ENCODE assay signal across 24 cellular contexts in genomic region chr9:137279741-137280477, GRCh38. TPM values are rescaled to one million over a fixed set of nuclear protein-coding genes. Genes with fewer than 3 reads are reported as not detected.
A peak's percentile ranks its signal among the peaks of the same experiment; 100 is the strongest.
DNase-seq lines count a peak whose midpoint lies in the region; ATAC-seq, FAIRE-seq and TF ChIP-seq lines count a peak whose summit lies in the region.
"Had no signal": no experiment of that assay in that cellular context is flagged by ENCODE, and none has a peak within 500 bp of the region (broad histone marks: within the 10 kb centered on the region; RNA-seq: fewer than 3 reads in every experiment).

No MANE protein-coding gene starts in this region.

- no peaks in the 10 kb centered on the region for H3K36me3 ChIP-seq in kidney (ENCODE audit: control insufficient read depth in 1 of 2, insufficient read depth in 2 of 2, low read length in 2 of 2)
- H3K36me3 ChIP-seq: SJCRH30, vagina had no signal

- no peaks in the 10 kb centered on the region for H3K36me3 Mint-ChIP-seq in natural killer cell
- H3K36me3 Mint-ChIP-seq in natural killer cell treated with Interleukin-12 subunit alpha and Interleukin-12 subunit beta and Interleukin-15 and Interleukin-18, amount 100 ng/mL, for 72 hours, result peaks cover 5% of the 10 kb centered on the region
- peaks cover 6% of the 10 kb centered on the region for H3K36me3 Mint-ChIP-seq in T-helper 2 cell treated with Interferon-gamma antibody and Interleukin-4, amounts not matched to agents 5 μg/mL and 100 μg/mL, for 36 hours (ENCODE audit: low read depth)

- intact Hi-C loops in natural killer cell (cut with micrococcal nuclease), result no loop called here
- intact Hi-C loops in kidney (cut with DNase I), result no loop called here

- H3K27me3 Mint-ChIP-seq in natural killer cell (ENCODE audit: low read depth in 2 of 2), result no peaks in the 10 kb centered on the region
- no peaks in the 10 kb centered on the region for H3K27me3 Mint-ChIP-seq in natural killer cell treated with Interleukin-12 subunit alpha and Interleukin-12 subunit beta and Interleukin-15 and Interleukin-18, amount 100 ng/mL, for 72 hours
- no peaks in the 10 kb centered on the region for H3K27me3 Mint-ChIP-seq in T-helper 2 cell treated with Interferon-gamma antibody and Interleukin-4, amounts not matched to agents 5 μg/mL and 100 μg/mL, for 36 hours (ENCODE audit: low read depth)

- TF ChIP-seq CTCF in natural killer cell (IDR thresholded peaks at IDR 0.05), result no peak
- no peak for TF ChIP-seq CTCF in kidney (IDR thresholded peaks at IDR 0.05; ENCODE audit: borderline replicate concordance, extremely low read depth, insufficient read depth)

- H3K4me1 ChIP-seq in kidney (ENCODE audit: control insufficient read depth in 1 of 2, insufficient read depth in 1 of 2, low read depth in 1 of 2, low read length in 2 of 2), result peaks cover 7 to 23% of the 10 kb centered on the region in 2 donors

- H3K27ac Mint-ChIP-seq in natural killer cell, result no peak overlapping the region
- H3K27ac Mint-ChIP-seq in natural killer cell treated with Interleukin-12 subunit alpha and Interleukin-12 subunit beta and Interleukin-15 and Interleukin-18, amount 100 ng/mL, for 72 hours, result no peak overlapping the region
- no peak overlapping the region for H3K27ac Mint-ChIP-seq in T-helper 2 cell treated with Interferon-gamma antibody and Interleukin-4, amounts not matched to agents 5 μg/mL and 100 μg/mL, for 36 hours
- H3K27ac Mint-ChIP-seq: activated CD4-positive, alpha-beta T cell treated with anti-CD3 and anti-CD28 coated beads for 36 hours; activated naive CD4-positive, alpha-beta T cell treated with anti-CD3 and anti-CD28 coated beads for 36 hours; CD4-positive, alpha-beta T cell had no signal

- H3K9ac ChIP-seq in kidney (ENCODE audit: low read length in 2 of 2), result no peak overlapping the region

- ATAC-seq in natural killer cell, result no peak
- ATAC-seq in natural killer cell treated with Interleukin-12 subunit alpha and Interleukin-12 subunit beta and Interleukin-15 and Interleukin-18, amount 100 ng/mL, for 72 hours, result no peak
- ATAC-seq: activated CD4-positive, alpha-beta T cell treated with anti-CD3 and anti-CD28 coated beads for 36 hours; body of pancreas had no signal

- peaks cover 13 to 37% of the 10 kb centered on the region in 2 donors for H3K4me1 Mint-ChIP-seq in natural killer cell
- H3K4me1 Mint-ChIP-seq in natural killer cell treated with Interleukin-12 subunit alpha and Interleukin-12 subunit beta and Interleukin-15 and Interleukin-18, amount 100 ng/mL, for 72 hours (ENCODE audit: low read depth in 2 of 2), result peaks cover 15 to 17% of the 10 kb centered on the region in 2 donors
- peaks cover 14% of the 10 kb centered on the region for H3K4me1 Mint-ChIP-seq in T-helper 2 cell treated with Interferon-gamma antibody and Interleukin-4, amounts not matched to agents 5 μg/mL and 100 μg/mL, for 36 hours (ENCODE audit: low read depth)

- peak overlapping the region; percentile 42 for H3K4me3 Mint-ChIP-seq in natural killer cell
- H3K4me3 Mint-ChIP-seq in natural killer cell treated with Interleukin-12 subunit alpha and Interleukin-12 subunit beta and Interleukin-15 and Interleukin-18, amount 100 ng/mL, for 72 hours, result no peak overlapping the region
- H3K4me3 Mint-ChIP-seq in T-helper 2 cell treated with Interferon-gamma antibody and Interleukin-4, amounts not matched to agents 5 μg/mL and 100 μg/mL, for 36 hours, result no peak overlapping the region
- H3K4me3 Mint-ChIP-seq: activated CD4-positive, alpha-beta T cell treated with anti-CD3 and anti-CD28 coated beads for 36 hours; activated naive CD4-positive, alpha-beta T cell treated with anti-CD3 and anti-CD28 coated beads for 36 hours; CD4-positive, alpha-beta T cell; neural crest cell had no signal

- H3K4me3 ChIP-seq in kidney (ENCODE audit: low read length in 2 of 2), result no peak overlapping the region
- H3K4me3 ChIP-seq: body of pancreas, SJCRH30, vagina had no signal

- H3K9me3 Mint-ChIP-seq in natural killer cell, result no peaks in the 10 kb centered on the region
- H3K9me3 Mint-ChIP-seq in natural killer cell treated with Interleukin-12 subunit alpha and Interleukin-12 subunit beta and Interleukin-15 and Interleukin-18, amount 100 ng/mL, for 72 hours, result no peaks in the 10 kb centered on the region
- H3K9me3 Mint-ChIP-seq in T-helper 2 cell treated with Interferon-gamma antibody and Interleukin-4, amounts not matched to agents 5 μg/mL and 100 μg/mL, for 36 hours, result no peaks in the 10 kb centered on the region
- H3K9me3 Mint-ChIP-seq: activated naive CD4-positive, alpha-beta T cell treated with anti-CD3 and anti-CD28 coated beads for 36 hours; CD4-positive, alpha-beta T cell; neural crest cell had no signal

- FAIRE-seq in kidney (lab: Jason Lieb, UNC), result no peak
- FAIRE-seq: GM19239 had no signal

- DNase-seq in natural killer cell, result no peak
- DNase-seq in natural killer cell treated with Interleukin-12 subunit alpha and Interleukin-12 subunit beta and Interleukin-15 and Interleukin-18, amount 100 ng/mL, for 72 hours (ENCODE audit: low spot score), result no peak
- DNase-seq in kidney, result peak; percentile 75
- DNase-seq in OCI-M1 (lab: John Stamatoyannopoulos, UW), result no peak
- DNase-seq in activated effector memory CD4-positive, alpha-beta T cell treated with anti-CD3 and anti-CD28 coated beads, Interleukin-2, amount 50 U/mL, for 16 hours, result no peak
- DNase-seq in T-helper 2 cell treated with Interferon-gamma antibody and Interleukin-4, amounts not matched to agents 5 μg/mL and 100 μg/mL, for 36 hours (ENCODE audit: low spot score), result no peak
- DNase-seq: activated CD4-positive, alpha-beta T cell treated with anti-CD3 and anti-CD28 coated beads for 36 hours; activated naive CD4-positive, alpha-beta T cell treated with anti-CD3 and anti-CD28 coated beads for 36 hours; CD4-positive, alpha-beta T cell; mammary epithelial cell; MM.1S; NCI-H187 treated with DMSO at 0.1 percent for 48 hours; NCI-H524; stomach; T1000 had no signal

- H3K27ac ChIP-seq in kidney (ENCODE audit: low read depth in 2 of 2, low read length in 2 of 2), result no peak overlapping the region
- H3K27ac ChIP-seq: body of pancreas, SJCRH30, vagina had no signal

- no peaks in the 10 kb centered on the region for H3K9me3 ChIP-seq in kidney (ENCODE audit: control insufficient read depth in 1 of 2, low read length in 2 of 2)
- H3K9me3 ChIP-seq: body of pancreas, SJCRH30, stomach, vagina had no signal

RNA-seq across cellular contexts. Expression of gene TOR4A, which starts 2.4 kb away (rescaled TPM):
- total RNA-seq in natural killer cell, result 10 to 100 TPM; 16.3 to 24.6 (median 19.2) TPM
- total RNA-seq in natural killer cell treated with Interleukin-12 subunit alpha and Interleukin-12 subunit beta and Interleukin-15 and Interleukin-18, amount 100 ng/mL, for 72 hours, result 10 to 100 TPM; 31.1 to 38.4 TPM
- 23.8 TPM for total RNA-seq in kidney
- 4.9 TPM for polyA plus RNA-seq in kidney (ENCODE audit: insufficient read depth, low read depth, low replicate concordance)

RNA-seq across cellular contexts. Expression of gene NRARP, which starts 22.2 kb away (rescaled TPM):
- total RNA-seq in natural killer cell (1 to 10 TPM in 2 of 3 donors, under 1 TPM in 1; 0.88 to 2.3 (median 1.2) TPM), kidney (4.7 TPM)
- 1 to 10 TPM in 1 of 2 donors, under 1 TPM in 1; 0.88 to 2.6 TPM for total RNA-seq in natural killer cell treated with Interleukin-12 subunit alpha and Interleukin-12 subunit beta and Interleukin-15 and Interleukin-18, amount 100 ng/mL, for 72 hours
- polyA plus RNA-seq in kidney (ENCODE audit: insufficient read depth, low read depth, low replicate concordance), result 1.7 TPM

RNA-seq across cellular contexts. Expression of gene NELFB, which starts 24.8 kb away (rescaled TPM):
- 10 to 100 TPM; 42.9 to 53.8 (median 52.6) TPM for total RNA-seq in natural killer cell
- 10 to 100 TPM; 58.8 to 90.3 TPM for total RNA-seq in natural killer cell treated with Interleukin-12 subunit alpha and Interleukin-12 subunit beta and Interleukin-15 and Interleukin-18, amount 100 ng/mL, for 72 hours
- total RNA-seq in kidney, result 57.3 TPM
- polyA plus RNA-seq in kidney (ENCODE audit: insufficient read depth, low read depth, low replicate concordance), result 43.8 TPM

RNA-seq across cellular contexts. Expression of gene STPG3, which starts 28.8 kb away (rescaled TPM):
- total RNA-seq in natural killer cell, result not detected
- total RNA-seq in natural killer cell treated with Interleukin-12 subunit alpha and Interleukin-12 subunit beta and Interleukin-15 and Interleukin-18, amount 100 ng/mL, for 72 hours, result not detected
- total RNA-seq in kidney, result 0.38 TPM
- polyA plus RNA-seq in kidney (ENCODE audit: insufficient read depth, low read depth, low replicate concordance), result not detected
- total RNA-seq: A673; activated CD4-positive, alpha-beta T cell treated with anti-CD3 and anti-CD28 coated beads for 36 hours; activated naive CD4-positive, alpha-beta T cell treated with anti-CD3 and anti-CD28 coated beads for 36 hours; body of pancreas; CD4-positive, alpha-beta T cell; dermis microvascular lymphatic vessel endothelial cell; mammary epithelial cell; renal cortical epithelial cell; SJCRH30; stomach; vagina had no signal
- polyA plus RNA-seq: esophagus, mammary epithelial cell, stomach had no signal

RNA-seq across cellular contexts. Expression of gene TUBB4B, which starts 38.8 kb away (rescaled TPM):
- total RNA-seq in natural killer cell (100 to 1,000 TPM in 1 of 3 donors, 10 to 100 TPM in 2; 84.4 to 121 (median 93.9) TPM), kidney (258 TPM)
- total RNA-seq in natural killer cell treated with Interleukin-12 subunit alpha and Interleukin-12 subunit beta and Interleukin-15 and Interleukin-18, amount 100 ng/mL, for 72 hours, result 100 to 1,000 TPM; 332 to 432 TPM
- polyA plus RNA-seq in kidney (ENCODE audit: insufficient read depth, low read depth, low replicate concordance), result 394 TPM
